ENCODE assay signal across 1 cellular context in the genomic region with DNA sequence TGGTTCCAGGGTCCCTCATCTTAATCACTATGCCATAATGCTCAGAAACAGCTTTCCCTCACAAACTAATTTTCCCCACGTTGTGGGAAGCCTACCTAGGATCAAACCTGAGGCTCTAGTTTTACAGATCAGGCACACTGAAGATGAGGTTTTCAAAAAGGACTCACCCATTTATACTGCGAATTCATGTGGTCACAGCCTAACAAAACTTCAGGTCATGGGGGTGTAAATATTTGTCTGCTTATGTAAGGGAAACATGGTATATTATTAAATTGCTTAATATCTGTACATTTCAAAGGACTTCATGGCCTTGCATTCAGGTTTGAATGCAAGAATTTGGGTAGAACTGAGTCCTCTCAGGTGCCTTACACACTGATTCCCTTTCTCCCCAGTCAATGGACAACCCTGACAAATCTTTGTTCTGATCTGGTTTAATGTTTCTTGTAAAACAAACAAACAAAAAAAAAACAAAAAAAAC.
A peak's percentile ranks its signal among the peaks of the same experiment; 100 is the strongest.
TF ChIP-seq lines count a peak whose summit lies in the region.

No MANE protein-coding gene starts in this region.

TF ChIP-seq in HepG2, 621 proteins besides CTCF, POLR2A, EP300 and RAD21 (continued from another document):
- TF ChIP-seq, protein P1, sequence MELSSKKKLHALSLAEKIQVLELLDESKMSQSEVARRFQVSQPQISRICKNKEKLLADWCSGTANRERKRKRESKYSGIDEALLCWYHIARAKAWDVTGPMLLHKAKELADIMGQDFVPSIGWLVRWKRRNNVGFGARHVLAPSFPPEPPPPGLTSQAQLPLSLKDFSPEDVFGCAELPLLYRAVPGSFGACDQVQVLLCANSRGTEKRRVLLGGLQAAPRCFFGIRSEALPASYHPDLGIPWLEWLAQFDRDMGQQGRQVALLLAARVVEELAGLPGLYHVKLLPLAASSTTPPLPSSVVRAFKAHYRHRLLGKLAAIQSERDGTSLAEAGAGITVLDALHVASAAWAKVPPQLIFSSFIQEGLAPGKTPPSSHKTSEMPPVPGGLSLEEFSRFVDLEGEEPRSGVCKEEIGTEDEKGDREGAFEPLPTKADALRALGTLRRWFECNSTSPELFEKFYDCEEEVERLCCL (CRISPR knock-in tag; IDR thresholded peaks at IDR 0.05; ENCODE audit: borderline replicate concordance): no peak
- TF ChIP-seq, protein P2, sequence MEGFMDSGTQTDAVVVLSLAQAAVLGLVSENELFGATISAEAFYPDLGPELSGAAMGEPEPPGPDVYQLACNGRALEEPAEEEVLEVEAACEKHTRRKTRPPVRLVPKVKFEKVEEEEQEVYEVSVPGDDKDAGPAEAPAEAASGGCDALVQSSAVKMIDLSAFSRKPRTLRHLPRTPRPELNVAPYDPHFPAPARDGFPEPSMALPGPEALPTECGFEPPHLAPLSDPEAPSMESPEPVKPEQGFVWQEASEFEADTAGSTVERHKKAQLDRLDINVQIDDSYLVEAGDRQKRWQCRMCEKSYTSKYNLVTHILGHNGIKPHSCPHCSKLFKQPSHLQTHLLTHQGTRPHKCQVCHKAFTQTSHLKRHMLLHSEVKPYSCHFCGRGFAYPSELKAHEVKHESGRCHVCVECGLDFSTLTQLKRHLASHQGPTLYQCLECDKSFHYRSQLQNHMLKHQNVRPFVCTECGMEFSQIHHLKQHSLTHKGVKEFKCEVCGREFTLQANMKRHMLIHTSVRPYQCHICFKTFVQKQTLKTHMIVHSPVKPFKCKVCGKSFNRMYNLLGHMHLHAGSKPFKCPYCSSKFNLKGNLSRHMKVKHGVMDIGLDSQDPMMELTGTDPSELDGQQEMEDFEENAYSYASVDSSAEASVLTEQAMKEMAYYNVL (CRISPR knock-in tag; IDR thresholded peaks at IDR 0.05; ENCODE audit: borderline replicate concordance): no peak
- TF ChIP-seq POLR2G (IDR thresholded peaks at IDR 0.05; ENCODE audit: low read depth, low read length): peak; percentile 62
